ENCODE assay signal across 30 cellular contexts in the genomic region with DNA sequence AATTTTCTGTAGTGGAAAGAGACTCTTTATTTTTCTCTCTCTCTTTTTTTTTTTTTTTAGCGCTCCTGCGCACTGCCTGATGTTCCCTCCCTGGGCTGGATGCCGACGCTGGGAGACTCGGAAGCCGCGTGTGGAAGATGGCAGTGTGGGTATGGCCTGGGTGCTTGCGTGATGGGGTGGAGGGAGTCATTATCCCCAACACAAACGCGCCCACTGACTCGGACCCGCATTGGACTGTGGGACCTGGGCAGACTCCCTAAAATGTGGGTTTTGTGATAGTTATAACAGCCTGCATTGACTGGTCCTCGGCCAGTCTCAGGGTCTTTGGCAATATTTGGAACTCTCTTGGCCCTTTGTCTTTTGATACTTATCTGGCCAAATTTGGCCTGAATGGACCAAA.
"Had no signal": no experiment of that assay in that cellular context is flagged by ENCODE, and none has a peak within 500 bp of the region (broad histone marks: within the 10 kb centered on the region; RNA-seq: fewer than 3 reads in every experiment).

No MANE protein-coding gene starts in this region.

- H3K4me1 Mint-ChIP-seq: natural killer cell; stimulated activated memory B cell treated with anti-CD40 and anti-IgM and Interleukin-4, amounts not matched to agents 10 μg/mL and 1 μg/mL and 100 μg/mL, for 72 hours; stimulated activated naive CD8-positive, alpha-beta T cell treated with anti-CD3 and anti-CD28 coated beads, Interleukin-15, amount 100 ng/mL, for 72 hours had no signal

- H3K9me3 ChIP-seq: ovary, psoas muscle, right lobe of liver, sigmoid colon, spleen, thoracic aorta, thyroid gland, tibial nerve, upper lobe of left lung, vagina had no signal

- H3K4me3 Mint-ChIP-seq: natural killer cell; nephron; neural progenitor cell; stimulated activated memory B cell treated with anti-CD40 and anti-IgM and Interleukin-4, amounts not matched to agents 10 μg/mL and 1 μg/mL and 100 μg/mL, for 72 hours; stimulated activated naive CD8-positive, alpha-beta T cell treated with anti-CD3 and anti-CD28 coated beads, Interleukin-15, amount 100 ng/mL, for 72 hours had no signal

- H3K27ac Mint-ChIP-seq: natural killer cell; nephron; neural progenitor cell; progenitor cell of endocrine pancreas; stimulated activated memory B cell treated with anti-CD40 and anti-IgM and Interleukin-4, amounts not matched to agents 10 μg/mL and 1 μg/mL and 100 μg/mL, for 72 hours; stimulated activated naive CD8-positive, alpha-beta T cell treated with anti-CD3 and anti-CD28 coated beads, Interleukin-15, amount 100 ng/mL, for 72 hours had no signal

- H3K27ac ChIP-seq: neural progenitor cell, ovary, parathyroid adenoma, psoas muscle, right lobe of liver, sigmoid colon, skin epidermis, spleen, thoracic aorta, thyroid gland, tibial nerve, upper lobe of left lung, vagina had no signal

- H3K36me3 Mint-ChIP-seq: natural killer cell; neural progenitor cell; stimulated activated memory B cell treated with anti-CD40 and anti-IgM and Interleukin-4, amounts not matched to agents 10 μg/mL and 1 μg/mL and 100 μg/mL, for 72 hours had no signal

- H3K27me3 ChIP-seq: neural progenitor cell, ovary, right lobe of liver, sigmoid colon, spleen, thyroid gland, tibial nerve, upper lobe of left lung, vagina had no signal

- ATAC-seq: natural killer cell; psoas muscle; right cardiac atrium; right lobe of liver; stimulated activated memory B cell treated with anti-CD40 and anti-IgM and Interleukin-4, amounts not matched to agents 10 μg/mL and 1 μg/mL and 100 μg/mL, for 72 hours; stimulated activated naive CD8-positive, alpha-beta T cell treated with anti-CD3 and anti-CD28 coated beads, Interleukin-15, amount 100 ng/mL, for 72 hours; stimulated activated naive CD8-positive, alpha-beta T cell treated with anti-CD3 and anti-CD28 coated beads, Interleukin-15, Interleukin-2, amounts not matched to agents 100 U/mL and 50 U/mL, for 24 hours had no signal

- H3K27me3 Mint-ChIP-seq: stimulated activated memory B cell treated with anti-CD40 and anti-IgM and Interleukin-4, amounts not matched to agents 10 μg/mL and 1 μg/mL and 100 μg/mL, for 72 hours had no signal

- H3K4me1 ChIP-seq: neural progenitor cell, parathyroid adenoma, psoas muscle, right lobe of liver, spleen, thyroid gland, tibial nerve, upper lobe of left lung, vagina had no signal

- H3K4me2 ChIP-seq: neural progenitor cell, smooth muscle cell had no signal

- H3K9me3 Mint-ChIP-seq: natural killer cell; nephron; neural progenitor cell; stimulated activated memory B cell treated with anti-CD40 and anti-IgM and Interleukin-4, amounts not matched to agents 10 μg/mL and 1 μg/mL and 100 μg/mL, for 72 hours; stimulated activated naive CD8-positive, alpha-beta T cell treated with anti-CD3 and anti-CD28 coated beads, Interleukin-15, amount 100 ng/mL, for 72 hours had no signal

- H3K79me2 ChIP-seq: parathyroid adenoma had no signal

- H3K4me3 ChIP-seq: neural progenitor cell, ovary, psoas muscle, right lobe of liver, sigmoid colon, skin epidermis, smooth muscle cell, spleen, thoracic aorta, thyroid gland, tibial nerve, upper lobe of left lung, vagina had no signal

- H2AFZ ChIP-seq: parathyroid adenoma had no signal

- DNase-seq: natural killer cell; occipital lobe; ovary; posterior cingulate gyrus; psoas muscle; right cardiac atrium; right lobe of liver; sigmoid colon; spleen; stimulated activated CD4-positive, alpha-beta T cell treated with anti-CD3 and anti-CD28 coated beads, Interleukin-12 subunit alpha, Interleukin-12 subunit beta, amount 100 ng/mL, for 4 hours; stimulated activated CD4-positive, alpha-beta T cell treated with anti-CD3 and anti-CD28 coated beads, Interleukin-1b, Interleukin-23, amount 100 ng/mL, for 48 hours; stimulated activated CD4-positive, alpha-beta T cell treated with anti-CD3 and anti-CD28 coated beads, Interleukin-4, amount 100 ng/mL, for 1 hour; stimulated activated CD4-positive, alpha-beta T cell treated with anti-CD3 and anti-CD28 coated beads, Interleukin-4, amount 100 ng/mL, for 4 hours; stimulated activated CD8-positive, alpha-beta memory T cell treated with anti-CD3 and anti-CD28 coated beads, Interleukin-4, amount 100 ng/mL, for 48 hours; stimulated activated naive CD4-positive, alpha-beta T cell; stimulated activated naive CD8-positive, alpha-beta T cell treated with anti-CD3 and anti-CD28 coated beads, Interleukin-15, amount 100 ng/mL, for 72 hours; stimulated activated naive CD8-positive, alpha-beta T cell treated with anti-CD3 and anti-CD28 coated beads, Interleukin-15, Interleukin-2, amounts not matched to agents 100 U/mL and 50 U/mL, for 24 hours; substantia nigra; thyroid gland; upper lobe of left lung had no signal

- H3K9ac ChIP-seq: neural progenitor cell, parathyroid adenoma had no signal

- H3K36me3 ChIP-seq: neural progenitor cell, ovary, right lobe of liver, sigmoid colon, spleen, thoracic aorta, thyroid gland, tibial nerve, upper lobe of left lung, vagina had no signal
